1 cellular context compared by ENCODE assay signal in the genomic region with DNA sequence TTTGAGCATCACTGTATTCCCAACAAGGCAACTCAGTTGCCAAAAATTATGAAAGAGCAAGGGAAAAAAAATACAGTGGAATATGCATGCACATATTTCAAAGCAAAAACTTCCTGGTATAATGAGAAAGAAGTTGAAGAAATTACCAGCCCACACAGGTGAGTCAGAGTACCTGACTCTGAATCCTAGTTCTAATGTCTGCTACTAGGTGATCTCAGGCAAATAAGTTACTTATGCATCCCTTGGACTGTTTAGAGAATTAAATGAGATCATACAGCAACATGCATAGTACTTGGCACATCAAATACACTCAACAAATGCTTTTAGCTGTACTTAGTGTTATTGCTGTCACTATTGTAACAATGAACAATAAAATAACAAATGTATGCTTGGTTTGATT.
TF ChIP-seq lines count a peak whose summit lies in the region.

No MANE protein-coding gene starts in this region.

TF ChIP-seq in A549, 52 proteins besides CTCF, POLR2A, EP300 and RAD21 (continued from another document):
- TF ChIP-seq, protein P1, sequence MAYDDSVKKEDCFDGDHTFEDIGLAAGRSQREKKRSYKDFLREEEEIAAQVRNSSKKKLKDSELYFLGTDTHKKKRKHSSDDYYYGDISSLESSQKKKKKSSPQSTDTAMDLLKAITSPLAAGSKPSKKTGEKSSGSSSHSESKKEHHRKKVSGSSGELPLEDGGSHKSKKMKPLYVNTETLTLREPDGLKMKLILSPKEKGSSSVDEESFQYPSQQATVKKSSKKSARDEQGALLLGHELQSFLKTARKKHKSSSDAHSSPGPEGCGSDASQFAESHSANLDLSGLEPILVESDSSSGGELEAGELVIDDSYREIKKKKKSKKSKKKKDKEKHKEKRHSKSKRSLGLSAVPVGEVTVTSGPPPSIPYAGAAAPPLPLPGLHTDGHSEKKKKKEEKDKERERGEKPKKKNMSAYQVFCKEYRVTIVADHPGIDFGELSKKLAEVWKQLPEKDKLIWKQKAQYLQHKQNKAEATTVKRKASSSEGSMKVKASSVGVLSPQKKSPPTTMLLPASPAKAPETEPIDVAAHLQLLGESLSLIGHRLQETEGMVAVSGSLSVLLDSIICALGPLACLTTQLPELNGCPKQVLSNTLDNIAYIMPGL (CRISPR knock-in tag; IDR thresholded peaks at IDR 0.05; ENCODE audit: borderline replicate concordance): no peak
- no peak for TF ChIP-seq FOXS1 (CRISPR knock-in tag; IDR thresholded peaks at IDR 0.05)
- TF ChIP-seq CBX2 (IDR thresholded peaks at IDR 0.05; ENCODE audit: borderline replicate concordance, low read depth): no peak
- no peak for TF ChIP-seq CHD2 (IDR thresholded peaks at IDR 0.05; ENCODE audit: low read length, partially characterized antibody)
- TF ChIP-seq CEBPB (IDR thresholded peaks at IDR 0.05): no peak
- no peak for TF ChIP-seq RFX5 (IDR thresholded peaks at IDR 0.05)
- TF ChIP-seq NFE2L2 (conservative IDR thresholded peaks at IDR 0.05; ENCODE audit: low read length): no peak
- TF ChIP-seq, protein P2, sequence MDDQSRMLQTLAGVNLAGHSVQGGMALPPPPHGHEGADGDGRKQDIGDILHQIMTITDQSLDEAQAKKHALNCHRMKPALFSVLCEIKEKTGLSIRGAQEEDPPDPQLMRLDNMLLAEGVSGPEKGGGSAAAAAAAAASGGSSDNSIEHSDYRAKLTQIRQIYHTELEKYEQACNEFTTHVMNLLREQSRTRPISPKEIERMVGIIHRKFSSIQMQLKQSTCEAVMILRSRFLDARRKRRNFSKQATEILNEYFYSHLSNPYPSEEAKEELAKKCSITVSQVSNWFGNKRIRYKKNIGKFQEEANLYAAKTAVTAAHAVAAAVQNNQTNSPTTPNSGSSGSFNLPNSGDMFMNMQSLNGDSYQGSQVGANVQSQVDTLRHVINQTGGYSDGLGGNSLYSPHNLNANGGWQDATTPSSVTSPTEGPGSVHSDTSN (IDR thresholded peaks at IDR 0.05): no peak
- TF ChIP-seq, protein P3, sequence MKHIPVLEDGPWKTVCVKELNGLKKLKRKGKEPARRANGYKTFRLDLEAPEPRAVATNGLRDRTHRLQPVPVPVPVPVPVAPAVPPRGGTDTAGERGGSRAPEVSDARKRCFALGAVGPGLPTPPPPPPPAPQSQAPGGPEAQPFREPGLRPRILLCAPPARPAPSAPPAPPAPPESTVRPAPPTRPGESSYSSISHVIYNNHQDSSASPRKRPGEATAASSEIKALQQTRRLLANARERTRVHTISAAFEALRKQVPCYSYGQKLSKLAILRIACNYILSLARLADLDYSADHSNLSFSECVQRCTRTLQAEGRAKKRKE (CRISPR knock-in tag; IDR thresholded peaks at IDR 0.05; ENCODE audit: low read depth): no peak
- no peak for TF ChIP-seq HEYL (CRISPR knock-in tag; IDR thresholded peaks at IDR 0.05)
- TF ChIP-seq JUN (IDR thresholded peaks at IDR 0.05): no peak
- TF ChIP-seq GATA3 (IDR thresholded peaks at IDR 0.05; ENCODE audit: borderline replicate concordance): no peak
- TF ChIP-seq SREBF2 (IDR thresholded peaks at IDR 0.05): no peak
